Comparison of ENCODE assay signal across 9 cellular contexts in the genomic region with DNA sequence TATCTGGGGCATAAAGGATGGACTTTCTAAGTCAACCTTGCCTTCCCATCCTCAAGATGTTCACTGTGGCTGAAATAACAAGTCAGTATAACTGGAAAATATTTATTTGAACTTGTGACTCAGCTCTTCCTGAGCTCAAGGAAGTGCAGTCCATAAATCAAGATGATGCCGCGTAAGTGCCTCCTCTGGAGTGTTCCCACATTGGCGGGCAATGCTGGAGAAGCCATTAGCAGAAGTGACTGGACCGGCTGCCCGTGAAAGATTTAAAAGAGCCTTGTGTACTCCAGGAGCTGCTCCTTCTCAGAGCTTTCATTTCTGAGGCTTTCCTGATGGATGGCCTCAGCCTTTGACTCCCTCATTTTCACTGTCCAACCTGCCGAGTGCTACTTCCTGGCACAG. TPM values are rescaled to one million over a fixed set of nuclear protein-coding genes. Genes with fewer than 3 reads are reported as not detected.
DNase-seq lines count a peak whose midpoint lies in the region; ATAC-seq and TF ChIP-seq lines count a peak whose summit lies in the region.
"Had no signal": no experiment of that assay in that cellular context is flagged by ENCODE, and none has a peak within 500 bp of the region (broad histone marks: within the 10 kb centered on the region; RNA-seq: fewer than 3 reads in every experiment).

No MANE protein-coding gene starts in this region.

- H3K4me3 Mint-ChIP-seq in activated CD8-positive, alpha-beta T cell treated with anti-CD3 and anti-CD28 coated beads for 36 hours, result no peak overlapping the region

- intact Hi-C loops in mucosa of descending colon (cut with DNase I, micrococcal nuclease), result no loop called here
- intact Hi-C loops in activated CD8-positive, alpha-beta T cell treated with anti-CD3 and anti-CD28 coated beads for 36 hours (cut with micrococcal nuclease), result no loop called here

- peaks cover 27% of the 10 kb centered on the region for H3K27me3 Mint-ChIP-seq in activated CD8-positive, alpha-beta T cell treated with anti-CD3 and anti-CD28 coated beads for 36 hours

- TF ChIP-seq CTCF in astrocyte of the cerebellum (IDR thresholded peaks at IDR 0.05; ENCODE audit: low read depth, low read length, missing control alignments) (no peak), mucosa of descending colon (IDR thresholded peaks at IDR 0.05) (no peak)
- no peak for TF ChIP-seq CTCF in activated CD8-positive, alpha-beta T cell treated with anti-CD3 and anti-CD28 coated beads for 36 hours (IDR thresholded peaks at IDR 0.05)

- in situ Hi-C loops in KBM-7 (cut with MboI; ENCODE audit: low pct_unique_long_range_greater_than_20kb, low sequenced_read_pairs), result no loop called here
- in situ Hi-C loops in astrocyte of the cerebellum (cut with HindIII; ENCODE audit: low sequenced_read_pairs), result no loop called here

- no peaks in the 10 kb centered on the region for H3K9me3 ChIP-seq in mucosa of descending colon

- H3K36me3 Mint-ChIP-seq in activated CD8-positive, alpha-beta T cell treated with anti-CD3 and anti-CD28 coated beads for 36 hours (ENCODE audit: low read depth), result no peaks in the 10 kb centered on the region

- DNase-seq in AG08396 (ENCODE audit: low spot score), result peak; percentile 68
- peak; percentile 32 for DNase-seq in KBM-7
- peak; percentile 4 for DNase-seq in astrocyte of the cerebellum (ENCODE audit: low read depth)
- DNase-seq in mucosa of descending colon, result peak in 2 of 3 donors; percentile 43 to 55
- no peak for DNase-seq in activated CD8-positive, alpha-beta T cell treated with anti-CD3 and anti-CD28 coated beads for 36 hours
- no peak for DNase-seq in SKM-1 (lab: John Stamatoyannopoulos, UW; ENCODE audit: unreplicated experiment)
- DNase-seq: stimulated activated naive CD4-positive, alpha-beta T cell had no signal

- H3K36me3 ChIP-seq in mucosa of descending colon (ENCODE audit: low read depth), result no peaks in the 10 kb centered on the region

- no peaks in the 10 kb centered on the region for H3K9me3 Mint-ChIP-seq in activated CD8-positive, alpha-beta T cell treated with anti-CD3 and anti-CD28 coated beads for 36 hours

- H3K4me1 ChIP-seq in mucosa of descending colon (ENCODE audit: low read depth), result no peaks in the 10 kb centered on the region

- ATAC-seq in mucosa of descending colon (peak; percentile 89), HG03039 (IDR thresholded peaks at IDR 0.05; ENCODE audit: unreplicated experiment) (no peak), GM18519 (IDR thresholded peaks at IDR 0.05; ENCODE audit: low FRiP score, unreplicated experiment) (no peak)
- ATAC-seq in activated CD8-positive, alpha-beta T cell treated with anti-CD3 and anti-CD28 coated beads for 36 hours, result no peak

- CTCF ChIA-PET in activated CD8-positive, alpha-beta T cell treated with anti-CD3 and anti-CD28 coated beads for 36 hours (lab: Charles Lee), result interaction anchor here (1.0 to 1.6 kb wide), 2 partner anchors 80 to 96 kb away, joined by 3 to 7 read pairs; no protein-coding TSS in a partner anchor

- POLR2A ChIA-PET in activated CD8-positive, alpha-beta T cell treated with anti-CD3 and anti-CD28 coated beads for 36 hours (lab: Charles Lee), result interaction anchor here (0.7 kb wide), 1 partner anchor 16 kb away, joined by 3 read pairs; no protein-coding TSS in a partner anchor

- H3K27ac Mint-ChIP-seq in activated CD8-positive, alpha-beta T cell treated with anti-CD3 and anti-CD28 coated beads for 36 hours, result no peak overlapping the region

- no peaks in the 10 kb centered on the region for H3K4me1 Mint-ChIP-seq in activated CD8-positive, alpha-beta T cell treated with anti-CD3 and anti-CD28 coated beads for 36 hours (ENCODE audit: low read depth)

- H3K4me3 ChIP-seq in astrocyte of the cerebellum (ENCODE audit: low read depth, low read length), result no peak overlapping the region
- no peak overlapping the region for H3K4me3 ChIP-seq in mucosa of descending colon

RNA-seq across cellular contexts. Expression of a gene that starts 17.4 kb away (rescaled TPM):
- total RNA-seq in mucosa of descending colon, result 10 to 100 TPM in 1 of 3 donors, 1 to 10 TPM in 2; 2.6 to 36.0 (median 3.9) TPM
- total RNA-seq in activated CD8-positive, alpha-beta T cell treated with anti-CD3 and anti-CD28 coated beads for 36 hours, result under 1 TPM; 0.47 to 0.60 TPM

Comparison
In these comparisons a context has a peak if more than half of its experiments do, and no peak if none do; other contexts are left out.
1. DNase-seq: peak in AG08396 (single experiment), KBM-7 (single experiment), astrocyte of the cerebellum (single experiment) and mucosa of descending colon (2 of 3); none in activated CD8-positive, alpha-beta T cell treated with anti-CD3 and anti-CD28 coated beads for 36 hours (single experiment) and SKM-1 (single experiment).